In genomic region chr4:37400326-37400881, GRCh38 we compare ENCODE assay signal across 13 cellular contexts.
DNase-seq lines count a peak whose midpoint lies in the region; ATAC-seq, FAIRE-seq and TF ChIP-seq lines count a peak whose summit lies in the region.
"Had no signal": no experiment of that assay in that cellular context is flagged by ENCODE, and none has a peak within 500 bp of the region (broad histone marks: within the 10 kb centered on the region; RNA-seq: fewer than 3 reads in every experiment).

No MANE protein-coding gene starts in this region.

- POLR2A ChIA-PET in HEK293T (lab: Yijun Ruan, JAX) = no interaction called here

- intact Hi-C loops in mucosa of descending colon (cut with DNase I, micrococcal nuclease) = no loop called here

- CTCF ChIA-PET in HEK293T (lab: Yijun Ruan, JAX) = interaction anchor here (0.7 kb wide), 1 partner anchor 1089 kb away, joined by 3 read pairs; no protein-coding TSS in a partner anchor

- DNase-seq in GM12891 (ENCODE audit: insufficient read length, low spot score) = no peak
- no peak for DNase-seq in stimulated activated CD4-positive, alpha-beta T cell treated with anti-CD3 and anti-CD28 coated beads, Interleukin-15, amount 100 ng/mL, for 24 hours
- DNase-seq in NCI-H146 (lab: John Stamatoyannopoulos, UW) = no peak
- DNase-seq in mucosa of descending colon = no peak
- no peak for DNase-seq in HEK293T (ENCODE audit: extremely low spot score)
- DNase-seq: GF-D8, head of caudate nucleus, mesendoderm, NCI-H187 had no signal

- H3K9me3 ChIP-seq in mucosa of descending colon = no peaks in the 10 kb centered on the region

- no peak for TF ChIP-seq POLR2A in GM12891 (IDR thresholded peaks at IDR 0.05; ENCODE audit: low read depth, low read length)

- no peak for TF ChIP-seq CTCF in mucosa of descending colon (IDR thresholded peaks at IDR 0.05)

- no peaks in the 10 kb centered on the region for H3K4me1 ChIP-seq in mucosa of descending colon (ENCODE audit: low read depth)

- H3K4me3 ChIP-seq in mucosa of descending colon = no peak overlapping the region

- peak; percentile 68 for ATAC-seq in GM19324 (IDR thresholded peaks at IDR 0.05; ENCODE audit: low FRiP score, unreplicated experiment)
- ATAC-seq in HG02678 (IDR thresholded peaks at IDR 0.05; ENCODE audit: unreplicated experiment) = peak; percentile 87
- ATAC-seq in HG03442 (IDR thresholded peaks at IDR 0.05; ENCODE audit: unreplicated experiment) = peak; percentile 88
- no peak for ATAC-seq in mucosa of descending colon

- no peaks in the 10 kb centered on the region for H3K36me3 ChIP-seq in mucosa of descending colon (ENCODE audit: low read depth)

- peak; percentile 67 for FAIRE-seq in GM12891 (lab: Jason Lieb, UNC)
- FAIRE-seq: RCC 7860 had no signal

TF ChIP-seq in GM12891, 5 proteins besides CTCF, POLR2A, EP300 and RAD21:
- TF ChIP-seq POU2F2 (IDR thresholded peaks at IDR 0.05; ENCODE audit: low read depth, low read length) (no peak; the same call in 1 of the 2 replicates), SPI1 (IDR thresholded peaks at IDR 0.05; ENCODE audit: low read depth, low read length) (no peak), TAF1 (IDR thresholded peaks at IDR 0.05; ENCODE audit: low read depth, low read length) (no peak), POLR2AphosphoS5 (IDR thresholded peaks at IDR 0.05; ENCODE audit: low read depth, low read length) (no peak), PAX5 (IDR thresholded peaks at IDR 0.05; ENCODE audit: insufficient read depth, low read length, severe bottlenecking) (no peak)

TF ChIP-seq in HEK293T, 16 proteins besides CTCF, POLR2A, EP300 and RAD21:
- TF ChIP-seq PKNOX1 (IDR thresholded peaks at IDR 0.05) (no peak), L3MBTL2 (conservative IDR thresholded peaks at IDR 0.05) (no peak), FOXA1 (IDR thresholded peaks at IDR 0.05) (no peak), SP1 (IDR thresholded peaks at IDR 0.05) (no peak), ELF4 (IDR thresholded peaks at IDR 0.05) (no peak), FOXM1 (IDR thresholded peaks at IDR 0.05; ENCODE audit: borderline replicate concordance) (no peak), SUZ12 (IDR thresholded peaks at IDR 0.05) (no peak), BHLHE40 (IDR thresholded peaks at IDR 0.05; ENCODE audit: borderline replicate concordance) (no peak), LEF1 (IDR thresholded peaks at IDR 0.05; ENCODE audit: borderline replicate concordance) (no peak), NFRKB (IDR thresholded peaks at IDR 0.05) (no peak), CTBP1 (IDR thresholded peaks at IDR 0.05; ENCODE audit: borderline replicate concordance) (no peak), ZNF384 (IDR thresholded peaks at IDR 0.05) (no peak), HDGF (IDR thresholded peaks at IDR 0.05; ENCODE audit: borderline replicate concordance) (no peak), ARNT (IDR thresholded peaks at IDR 0.05) (no peak)
